In the genomic region with DNA sequence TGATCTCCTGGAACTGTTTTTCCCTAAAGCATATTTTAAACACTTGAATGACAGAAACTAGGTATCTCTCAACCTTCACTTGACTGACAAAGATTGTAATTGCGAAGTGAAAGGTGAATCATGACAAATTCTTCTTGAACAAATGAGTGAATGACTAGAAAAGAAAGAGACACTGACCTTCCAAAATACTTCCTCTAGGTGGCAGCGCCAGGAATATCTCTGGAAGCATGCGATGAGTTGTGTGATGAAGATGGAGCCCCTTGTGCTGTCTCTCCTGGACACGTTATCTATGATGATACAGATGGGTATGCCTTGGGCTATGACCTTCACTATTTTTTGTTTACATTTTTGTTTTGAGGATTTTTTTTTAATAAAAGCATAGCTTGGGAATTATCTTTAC, we compare ENCODE assay signal across 21 cellular contexts. TPM values are rescaled to one million over a fixed set of nuclear protein-coding genes. Genes with fewer than 3 reads are reported as not detected.
DNase-seq lines count a peak whose midpoint lies in the region; ATAC-seq and TF ChIP-seq lines count a peak whose summit lies in the region.
"Had no signal": no experiment of that assay in that cellular context is flagged by ENCODE, and none has a peak within 500 bp of the region (broad histone marks: within the 10 kb centered on the region; RNA-seq: fewer than 3 reads in every experiment).

No MANE protein-coding gene starts in this region.

- no peak for TF ChIP-seq POLR2A in suprapubic skin (IDR thresholded peaks at IDR 0.05)
- TF ChIP-seq POLR2A in upper lobe of left lung (IDR thresholded peaks at IDR 0.05), result no peak

- H3K4me2 ChIP-seq in hepatocyte, result no peak overlapping the region

- in situ Hi-C loops in SK-MEL-5 (cut with HindIII; ENCODE audit: low pct_unique_long_range_greater_than_20kb, low sequenced_read_pairs), result no loop called here

- 85% methylated on average over 4 of the region's 4 CpGs for WGBS in hepatocyte (ENCODE audit: low lambda C conversion rate, missing lambda C conversion rate)
- WGBS in suprapubic skin, result 90% methylated on average over 4 of the region's 4 CpGs
- 93 to 97% methylated on average over 4 of the region's 4 CpGs for WGBS in upper lobe of left lung, 2 donors

- no peak overlapping the region for H3K27ac ChIP-seq in 22Rv1
- H3K27ac ChIP-seq in hepatocyte, result no peak overlapping the region
- no peak overlapping the region for H3K27ac ChIP-seq in suprapubic skin
- no peak overlapping the region for H3K27ac ChIP-seq in upper lobe of left lung
- H3K27ac ChIP-seq: heart right ventricle, tibial artery had no signal

- no peaks in the 10 kb centered on the region for H4K20me1 ChIP-seq in hepatocyte (ENCODE audit: insufficient read depth, poor library complexity, severe bottlenecking)

- DNase-seq in SK-MEL-5 (ENCODE audit: low read depth, low spot score), result peak; percentile 7
- DNase-seq in hepatocyte (ENCODE audit: low spot score), result no peak
- DNase-seq in 8988T, result no peak
- DNase-seq in suprapubic skin (ENCODE audit: low spot score in 2 of 2), result no peak
- no peak for DNase-seq in upper lobe of left lung
- DNase-seq: activated CD4-positive, alpha-beta T cell treated with anti-CD3 and anti-CD28 coated beads for 4 hours; activated gamma-delta T cell; amniotic stem cell; COR-L47; effector memory CD4-positive, alpha-beta T cell; heart right ventricle; NCI-H2029 treated with DMSO at 0.1 percent for 48 hours; right cardiac atrium; stimulated activated CD4-positive, alpha-beta T cell treated with anti-CD3 and anti-CD28 coated beads, Interleukin-15, amount 100 ng/mL, for 24 hours; stimulated activated naive B cell treated with anti-CD40 and anti-IgM and Interleukin-4, amounts not matched to agents 10 μg/mL and 1 μg/mL and 100 μg/mL, for 72 hours; tibial artery had no signal

- TF ChIP-seq CTCF in 22Rv1 (IDR thresholded peaks at IDR 0.05) (peak; percentile 44), GM12873 (IDR thresholded peaks at IDR 0.05; ENCODE audit: insufficient read depth, low read depth, low read length, missing control alignments) (peak; percentile 9), hepatocyte (IDR thresholded peaks at IDR 0.05; ENCODE audit: poor library complexity) (peak; percentile 13), suprapubic skin (IDR thresholded peaks at IDR 0.05) (no peak), upper lobe of left lung (IDR thresholded peaks at IDR 0.05) (no peak)

- no peaks in the 10 kb centered on the region for H3K27me3 ChIP-seq in hepatocyte
- no peaks in the 10 kb centered on the region for H3K27me3 ChIP-seq in suprapubic skin
- no peaks in the 10 kb centered on the region for H3K27me3 ChIP-seq in upper lobe of left lung
- H3K27me3 ChIP-seq: heart right ventricle, tibial artery had no signal

- TF ChIP-seq EP300 in suprapubic skin (IDR thresholded peaks at IDR 0.05) (no peak), upper lobe of left lung (IDR thresholded peaks at IDR 0.05) (no peak)

- H3K9me3 ChIP-seq in hepatocyte (ENCODE audit: low read depth) (no peaks in the 10 kb centered on the region), suprapubic skin (no peaks in the 10 kb centered on the region), upper lobe of left lung (no peaks in the 10 kb centered on the region)
- H3K9me3 ChIP-seq: heart right ventricle, tibial artery had no signal

- H3K36me3 ChIP-seq in hepatocyte (replicated peaks; ENCODE audit: insufficient read depth, low read depth) (no peaks in the 10 kb centered on the region), suprapubic skin (no peaks in the 10 kb centered on the region), upper lobe of left lung (peaks cover 0 to 5% (median 0%) of the 10 kb centered on the region in 4 donors)
- H3K36me3 ChIP-seq: tibial artery had no signal

- ATAC-seq in HG02973 (IDR thresholded peaks at IDR 0.05; ENCODE audit: unreplicated experiment) (no peak), upper lobe of left lung (ENCODE audit: low FRiP score in 2 of 2) (no peak)
- ATAC-seq: heart right ventricle; right cardiac atrium; stimulated activated naive B cell treated with anti-CD40 and anti-IgM and Interleukin-4, amounts not matched to agents 10 μg/mL and 1 μg/mL and 100 μg/mL, for 72 hours had no signal

- H3K4me1 ChIP-seq in hepatocyte (ENCODE audit: insufficient read depth), result no peaks in the 10 kb centered on the region
- H3K4me1 ChIP-seq in suprapubic skin, result no peaks in the 10 kb centered on the region
- no peaks in the 10 kb centered on the region for H3K4me1 ChIP-seq in upper lobe of left lung
- H3K4me1 ChIP-seq: heart right ventricle, tibial artery had no signal

- H3K4me3 ChIP-seq in hepatocyte (no peak overlapping the region), suprapubic skin (no peak overlapping the region), upper lobe of left lung (no peak overlapping the region)
- H3K4me3 ChIP-seq: heart right ventricle, tibial artery had no signal

- no peak overlapping the region for H2AFZ ChIP-seq in hepatocyte

- H3K79me2 ChIP-seq in hepatocyte, result no peaks in the 10 kb centered on the region

- no peaks in the 10 kb centered on the region for H3K9me2 ChIP-seq in hepatocyte (replicated peaks; ENCODE audit: insufficient read depth)

RNA-seq across cellular contexts. Expression of a gene that starts 7.0 kb away (rescaled TPM):
- not detected in 2 replicates for total RNA-seq in SK-MEL-5 (2014; rRNA removed; shearing (Covaris generic))
- not detected in 2 replicates for polyA plus RNA-seq in SK-MEL-5 (2015; cell fraction: cytosol; rRNA removed)
- not detected in 2 replicates for polyA plus RNA-seq in SK-MEL-5 (2015; cell fraction: nucleus; rRNA removed)
- 0.13 and 0.36 TPM in 2 replicates for total RNA-seq in hepatocyte
- polyA plus RNA-seq in hepatocyte, result 0.42 TPM in 1 of 2 replicates, not detected in the other
- not detected for total RNA-seq in suprapubic skin
- total RNA-seq in upper lobe of left lung, result 1 to 10 TPM in 5 of 6 donors, under 1 TPM in 1; 0.91 to 9.5 (median 1.4) TPM
- polyA plus RNA-seq: IgD-negative memory B cell, neural cell had no signal

Comparison
In these comparisons a context has a peak if more than half of its experiments do, and no peak if none do; other contexts are left out.
1. CTCF ChIP-seq: peak in 22Rv1 (single experiment), GM12873 (single experiment) and hepatocyte (single experiment); none in suprapubic skin (0 of 2) and upper lobe of left lung (0 of 6).